8 cellular contexts compared by ENCODE assay signal in the genomic region with DNA sequence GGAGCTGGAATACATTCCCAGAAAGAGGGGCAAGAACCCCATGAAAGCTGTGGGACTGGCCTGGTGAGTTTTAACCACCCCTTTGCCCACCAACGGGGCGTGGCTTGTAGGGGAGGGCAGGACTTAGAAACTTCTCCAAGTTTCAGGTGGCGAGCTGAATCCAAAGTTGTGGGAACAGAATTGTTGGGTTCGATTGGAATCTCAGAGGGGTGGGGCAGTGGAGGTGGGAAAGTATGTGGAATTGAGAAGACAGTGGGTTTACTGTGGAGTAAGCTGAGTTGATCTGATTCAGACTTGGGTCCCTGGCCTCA. TPM values are rescaled to one million over a fixed set of nuclear protein-coding genes. Genes with fewer than 3 reads are reported as not detected.
DNase-seq lines count a peak whose midpoint lies in the region; ATAC-seq, FAIRE-seq and TF ChIP-seq lines count a peak whose summit lies in the region.

No MANE protein-coding gene starts in this region.

- H3K79me2 ChIP-seq in mammary epithelial cell (ENCODE audit: insufficient read depth, low read length), result peaks cover 54% of the 10 kb centered on the region

- peak overlapping the region; percentile 71 for H2AFZ ChIP-seq in mammary epithelial cell (ENCODE audit: low read depth, low read length)

- no peak for DNase-seq in stimulated activated naive CD8-positive, alpha-beta T cell treated with anti-CD3 and anti-CD28 coated beads, Interleukin-15, Interleukin-2, amounts not matched to agents 100 U/mL and 50 U/mL, for 24 hours
- DNase-seq in mammary epithelial cell (peak; percentile 55), frontal cortex (ENCODE audit: low spot score in 2 of 2) (no peak), NCI-H774 (lab: John Stamatoyannopoulos, UW) (no peak), amniotic stem cell (lab: John Stamatoyannopoulos, UW) (no peak)

- no peaks in the 10 kb centered on the region for H3K9me3 Mint-ChIP-seq in stimulated activated naive CD8-positive, alpha-beta T cell treated with anti-CD3 and anti-CD28 coated beads, Interleukin-15, Interleukin-2, amounts not matched to agents 100 ng/mL and 50 ng/mL, for 24 hours

- H3K27ac Mint-ChIP-seq in stimulated activated naive CD8-positive, alpha-beta T cell treated with anti-CD3 and anti-CD28 coated beads, Interleukin-15, Interleukin-2, amounts not matched to agents 100 ng/mL and 50 ng/mL, for 24 hours, result peak overlapping the region; percentile 94

- H3K4me3 ChIP-seq in mammary epithelial cell (replicated peaks in 1 of 3; ENCODE audit: insufficient read depth in 1 of 3, low read depth in 2 of 3, low read length in 3 of 3), result peak overlapping the region; percentile 72 to 81 (median 72)
- peak overlapping the region; percentile 82 to 90 for H3K4me3 ChIP-seq in muscle layer of colon (ENCODE audit: low read depth in 1 of 2, low read length in 2 of 2)

- H3K4me1 ChIP-seq in mammary epithelial cell (ENCODE audit: insufficient read depth, low read length) (peaks cover 17% of the 10 kb centered on the region), muscle layer of colon (ENCODE audit: insufficient read depth, low read length) (peaks cover 33% of the 10 kb centered on the region)

- TF ChIP-seq CTCF in mammary epithelial cell (conservative IDR thresholded peaks at IDR 0.05 in 1 of 2, IDR thresholded peaks at IDR 0.05 in 1 of 2; ENCODE audit: extremely low read depth in 1 of 2, insufficient read depth in 1 of 2, low read depth in 1 of 2, low read length in 2 of 2), result no peak

- H3K27me3 ChIP-seq in mammary epithelial cell (ENCODE audit: insufficient read depth, low read length) (no peaks in the 10 kb centered on the region), muscle layer of colon (ENCODE audit: control insufficient read depth in 1 of 2, insufficient read depth in 2 of 2, low read length in 2 of 2) (no peaks in the 10 kb centered on the region)

- peak overlapping the region; percentile 80 for H3K4me2 ChIP-seq in mammary epithelial cell (ENCODE audit: insufficient read depth, low read depth, low read length)

- peak overlapping the region; percentile 95 for H3K4me3 Mint-ChIP-seq in stimulated activated naive CD8-positive, alpha-beta T cell treated with anti-CD3 and anti-CD28 coated beads, Interleukin-15, Interleukin-2, amounts not matched to agents 100 ng/mL and 50 ng/mL, for 24 hours

- peaks cover 50% of the 10 kb centered on the region for H3K4me1 Mint-ChIP-seq in stimulated activated naive CD8-positive, alpha-beta T cell treated with anti-CD3 and anti-CD28 coated beads, Interleukin-15, Interleukin-2, amounts not matched to agents 100 ng/mL and 50 ng/mL, for 24 hours (ENCODE audit: low read depth)

- peaks cover 21% of the 10 kb centered on the region for H3K36me3 ChIP-seq in mammary epithelial cell (ENCODE audit: insufficient read depth, low read length)
- H3K36me3 ChIP-seq in muscle layer of colon (ENCODE audit: insufficient read depth, low read length), result peaks cover 44% of the 10 kb centered on the region

- in situ Hi-C loops in mammary epithelial cell (cut with MboI; ENCODE audit: low sequenced_read_pairs in 2 of 2), result loop anchor here in 1 of 2 donors (10.0 kb wide), 1 partner anchor 123 kb away; a partner anchor contains a TSS

- BruUV-seq in mammary epithelial cell (replicated peaks; lab: Mats Ljungman, UMichigan), result no TSS peak

- no peaks in the 10 kb centered on the region for H3K27me3 Mint-ChIP-seq in stimulated activated naive CD8-positive, alpha-beta T cell treated with anti-CD3 and anti-CD28 coated beads, Interleukin-15, Interleukin-2, amounts not matched to agents 100 ng/mL and 50 ng/mL, for 24 hours

- 10% methylated on average over 2 of the region's 4 CpGs for WGBS in mammary epithelial cell (ENCODE audit: low coverage, missing lambda C conversion rate)

- no peaks in the 10 kb centered on the region for H3K9me3 ChIP-seq in mammary epithelial cell (replicated peaks; ENCODE audit: insufficient read depth, low read length)
- no peaks in the 10 kb centered on the region for H3K9me3 ChIP-seq in muscle layer of colon (ENCODE audit: low read length)

- H4K20me1 ChIP-seq in mammary epithelial cell (ENCODE audit: insufficient read depth, low read length), result no peaks in the 10 kb centered on the region

- FAIRE-seq in frontal cortex (lab: Jason Lieb, UNC), result no peak

- no peak for ATAC-seq in stimulated activated naive CD8-positive, alpha-beta T cell treated with anti-CD3 and anti-CD28 coated beads, Interleukin-15, Interleukin-2, amounts not matched to agents 100 U/mL and 50 U/mL, for 24 hours
- ATAC-seq in GM18519 (IDR thresholded peaks at IDR 0.05; ENCODE audit: low FRiP score, unreplicated experiment), result no peak

- peaks cover 37% of the 10 kb centered on the region for H3K36me3 Mint-ChIP-seq in stimulated activated naive CD8-positive, alpha-beta T cell treated with anti-CD3 and anti-CD28 coated beads, Interleukin-15, Interleukin-2, amounts not matched to agents 100 ng/mL and 50 ng/mL, for 24 hours (ENCODE audit: low read depth)

- H3K9ac ChIP-seq in mammary epithelial cell (ENCODE audit: insufficient read depth, low read length) (peak overlapping the region; percentile 84), muscle layer of colon (ENCODE audit: low read length) (peak overlapping the region; percentile 40)

- dilution Hi-C loops in mammary epithelial cell (cut with HindIII; ENCODE audit: low sequenced_read_pairs), result no loop called here

- CTCF ChIA-PET in mammary epithelial cell (lab: Charles Lee; ENCODE audit: low non-redundant PET), result interaction anchor here (0.6 to 1.5 kb wide), 2 partner anchors 21 to 85 kb away, joined by 3 read pairs; a partner anchor contains a TSS

- intact Hi-C loops in mammary epithelial cell (cut with micrococcal nuclease), result no loop called here

- H3K27ac ChIP-seq in mammary epithelial cell (ENCODE audit: insufficient read depth, low read depth, low read length) (peak overlapping the region; percentile 60), muscle layer of colon (ENCODE audit: low read depth, low read length) (peak overlapping the region; percentile 83)

RNA-seq across cellular contexts. Expression of a gene that starts 1.1 kb away (rescaled TPM):
- total RNA-seq in mammary epithelial cell (10 to 100 TPM; 15.7 to 29.8 TPM), frontal cortex (15.1 TPM)
- 33.4 TPM for polyA plus RNA-seq in mammary epithelial cell
- polyA minus RNA-seq in mammary epithelial cell, result 61.1 TPM

RNA-seq across cellular contexts. Expression of a gene that starts 1.5 kb away (rescaled TPM):
- 10 to 100 TPM; 80.2 to 87.6 TPM for total RNA-seq in mammary epithelial cell
- polyA plus RNA-seq in mammary epithelial cell, result 112 TPM
- polyA minus RNA-seq in mammary epithelial cell, result 85.9 TPM
- 98.2 TPM for total RNA-seq in frontal cortex

RNA-seq across cellular contexts. Expression of a gene that starts 10.6 kb away (rescaled TPM):
- under 1 TPM; 0.49 to 0.83 TPM for total RNA-seq in mammary epithelial cell
- polyA plus RNA-seq in mammary epithelial cell, result 0.03 TPM
- polyA minus RNA-seq in mammary epithelial cell, result not detected
- total RNA-seq in frontal cortex, result not detected

RNA-seq across cellular contexts. Expression of a gene that starts 20.9 kb away (rescaled TPM):
- total RNA-seq in mammary epithelial cell (100 to 1,000 TPM; 260 to 312 TPM), frontal cortex (9.4 TPM)
- 349 TPM for polyA plus RNA-seq in mammary epithelial cell
- 644 TPM for polyA minus RNA-seq in mammary epithelial cell

RNA-seq across cellular contexts. Expression of a gene that starts 54.5 kb away (rescaled TPM):
- total RNA-seq in mammary epithelial cell, result 100 to 1,000 TPM; 523 to 644 TPM
- polyA plus RNA-seq in mammary epithelial cell, result 961 TPM
- polyA minus RNA-seq in mammary epithelial cell, result 351 TPM
- total RNA-seq in frontal cortex, result 139 TPM
